12 cellular contexts compared by ENCODE assay signal in the genomic region with DNA sequence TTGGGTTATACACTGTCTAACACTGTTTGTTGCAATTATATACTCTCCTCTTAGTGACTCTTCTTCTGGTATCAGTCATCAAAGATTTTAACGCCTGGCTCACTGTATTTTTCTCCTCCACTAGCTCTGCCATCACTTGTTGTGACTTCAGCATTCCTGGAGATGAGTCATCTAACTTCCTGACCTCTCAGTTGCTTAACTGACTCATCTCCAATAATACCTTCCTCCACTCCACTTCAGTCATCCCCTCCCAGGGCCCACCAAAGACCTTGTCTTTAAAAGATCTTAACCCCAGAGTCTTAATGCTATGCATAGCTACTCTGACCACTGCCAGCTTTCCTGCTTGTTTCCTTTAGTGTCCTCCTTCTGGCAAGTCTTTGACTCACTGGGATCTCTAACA.
DNase-seq lines count a peak whose midpoint lies in the region; ATAC-seq and TF ChIP-seq lines count a peak whose summit lies in the region.
"Had no signal": no experiment of that assay in that cellular context is flagged by ENCODE, and none has a peak within 500 bp of the region (broad histone marks: within the 10 kb centered on the region; RNA-seq: fewer than 3 reads in every experiment).

No MANE protein-coding gene starts in this region.

- H3K27me3 ChIP-seq in RWPE2 (ENCODE audit: insufficient read depth, poor library complexity, severe bottlenecking) = no peaks in the 10 kb centered on the region

- peak; percentile 20 for DNase-seq in HFF-Myc (ENCODE audit: extremely low read depth, low read depth)
- DNase-seq in RWPE2 (ENCODE audit: low spot score) = no peak
- DNase-seq in fibroblast of gingiva (ENCODE audit: low read depth) = peak; percentile 19
- DNase-seq in skeletal muscle cell (ENCODE audit: low read depth) = peak; percentile 17
- DNase-seq in activated gamma-delta T cell (lab: John Stamatoyannopoulos, UW) = no peak
- no peak for DNase-seq in DMS 273 (lab: John Stamatoyannopoulos, UW; ENCODE audit: unreplicated experiment)
- DNase-seq in cortex of kidney (lab: John Stamatoyannopoulos, UW) = no peak
- DNase-seq: DND-41; hippocampal formation; MM.1S; NCI-H69; stimulated activated naive CD8-positive, alpha-beta T cell treated with anti-CD3 and anti-CD28 coated beads, Interleukin-15, Interleukin-2, amounts not matched to agents 100 U/mL and 50 U/mL, for 24 hours had no signal

- peaks cover 3% of the 10 kb centered on the region for H3K4me1 ChIP-seq in RWPE2 (ENCODE audit: insufficient read depth, poor library complexity, severe bottlenecking)

- TF ChIP-seq CTCF in HFF-Myc (IDR thresholded peaks at IDR 0.05; ENCODE audit: low read depth, low read length, missing control alignments) = no peak
- no peak for TF ChIP-seq CTCF in RWPE2 (IDR thresholded peaks at IDR 0.05; ENCODE audit: poor library complexity, severe bottlenecking)

- H3K4me3 ChIP-seq in HFF-Myc (replicated peaks; ENCODE audit: low read depth, low read length) = no peak overlapping the region
- H3K4me3 ChIP-seq in RWPE2 (ENCODE audit: severe bottlenecking) = no peak overlapping the region
- no peak overlapping the region for H3K4me3 ChIP-seq in skeletal muscle cell (ENCODE audit: low read depth, low read length)

- ATAC-seq in RWPE2 (ENCODE audit: low read depth) = peak; percentile 74
- ATAC-seq: stimulated activated naive CD8-positive, alpha-beta T cell treated with anti-CD3 and anti-CD28 coated beads, Interleukin-15, Interleukin-2, amounts not matched to agents 100 U/mL and 50 U/mL, for 24 hours had no signal

- no peaks in the 10 kb centered on the region for H3K36me3 ChIP-seq in RWPE2 (ENCODE audit: low read depth)

- no peaks in the 10 kb centered on the region for H3K9me3 ChIP-seq in RWPE2 (ENCODE audit: severe bottlenecking)

- H3K27ac ChIP-seq in RWPE2 (ENCODE audit: poor library complexity, severe bottlenecking) = no peak overlapping the region

Comparison
In these comparisons a context has a peak if more than half of its experiments do, and no peak if none do; other contexts are left out.
1. DNase-seq: peak in HFF-Myc (single experiment), fibroblast of gingiva (single experiment) and skeletal muscle cell (single experiment); none in RWPE2 (single experiment), activated gamma-delta T cell (single experiment), DMS 273 (single experiment) and cortex of kidney (single experiment).